7 cellular contexts compared by ENCODE assay signal in the genomic region with DNA sequence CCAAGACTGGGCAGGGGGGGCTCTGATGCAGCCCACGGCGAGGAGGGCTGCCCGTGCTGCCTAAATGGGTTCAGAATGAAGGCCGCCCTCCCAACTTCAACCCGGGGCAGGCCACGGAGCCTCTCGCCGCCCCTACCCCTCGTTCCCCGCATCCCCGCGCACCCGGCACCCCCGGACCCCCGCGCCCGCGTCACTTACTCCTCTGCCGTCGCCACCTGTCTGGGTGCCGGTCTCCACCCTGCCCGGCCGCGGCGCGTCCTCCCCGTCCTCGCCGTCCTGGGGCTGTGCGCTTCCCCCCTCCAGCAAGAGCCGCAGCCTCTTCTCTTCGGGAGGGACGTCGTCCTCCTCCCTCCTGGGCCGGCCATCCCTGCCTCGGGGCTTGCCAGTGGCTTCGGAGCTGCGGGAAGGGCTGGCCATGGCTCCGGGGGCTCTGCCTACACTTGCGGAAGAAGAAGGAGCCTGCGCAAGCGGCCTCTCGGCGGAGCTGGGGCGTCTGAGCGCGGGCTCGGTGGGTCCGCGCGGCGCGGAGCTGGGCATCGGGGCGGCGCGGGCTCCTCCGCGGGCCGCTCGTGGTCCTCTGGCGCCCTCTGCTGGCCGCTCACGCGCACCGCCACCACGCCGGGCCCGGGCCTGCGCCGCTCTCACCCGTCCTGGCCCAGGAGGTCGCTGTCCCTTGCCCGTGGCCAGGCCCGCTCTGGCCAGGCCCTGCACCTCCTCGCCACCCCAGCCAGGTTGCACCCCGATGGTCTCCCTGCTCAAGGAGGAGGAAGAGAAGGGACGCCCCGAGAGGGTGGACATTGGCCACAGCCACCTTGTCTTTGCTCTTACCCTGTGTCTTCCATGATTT. TPM values are rescaled to one million over a fixed set of nuclear protein-coding genes. Genes with fewer than 3 reads are reported as not detected.
DNase-seq lines count a peak whose midpoint lies in the region; TF ChIP-seq lines count a peak whose summit lies in the region.
"Not testable (repeated sequence)": the region's sequence is repeated elsewhere in the genome, so short reads cannot be mapped to it uniquely, and the experiment has no call there.

No MANE protein-coding gene starts in this region.

- intact Hi-C loops in activated T-helper 2 cell treated with anti-CD3 and anti-CD28 coated beads, Interferon-gamma antibody, Interleukin-2, Interleukin-4, amounts not matched to agents 10 μg/mL and 5 μg/mL and 100 μg/mL, durations not matched to agents 14 hours and 24 hours and 36 hours (cut with micrococcal nuclease): not testable (repeated sequence)

- not testable (repeated sequence) for TF ChIP-seq POLR2A in erythroblast (IDR thresholded peaks at IDR 0.05; ENCODE audit: low read length)

- not testable (repeated sequence) for H3K36me3 Mint-ChIP-seq in activated T-helper 2 cell treated with anti-CD3 and anti-CD28 coated beads, Interferon-gamma antibody, Interleukin-2, Interleukin-4, amounts not matched to agents 10 μg/mL and 5 μg/mL and 100 μg/mL, durations not matched to agents 14 hours and 24 hours and 36 hours (ENCODE audit: low read depth)

- not testable (repeated sequence) for H3K4me1 Mint-ChIP-seq in activated T-helper 2 cell treated with anti-CD3 and anti-CD28 coated beads, Interferon-gamma antibody, Interleukin-2, Interleukin-4, amounts not matched to agents 10 μg/mL and 5 μg/mL and 100 μg/mL, durations not matched to agents 14 hours and 24 hours and 36 hours (ENCODE audit: low read depth)

- not testable (repeated sequence) for H3K27ac Mint-ChIP-seq in activated T-helper 2 cell treated with anti-CD3 and anti-CD28 coated beads, Interferon-gamma antibody, Interleukin-2, Interleukin-4, amounts not matched to agents 10 μg/mL and 5 μg/mL and 100 μg/mL, durations not matched to agents 14 hours and 24 hours and 36 hours

- peak; percentile 68 for TF ChIP-seq CTCF in GM12874 (IDR thresholded peaks at IDR 0.05; ENCODE audit: insufficient read depth, low read depth, low read length)

- DNase-seq in M059J (ENCODE audit: low read depth) (peak; percentile 27), SW 1271 (lab: John Stamatoyannopoulos, UW) (peak; percentile 37 to 39), erythroblast (lab: John Stamatoyannopoulos, UW) (peak; percentile 63 to 79), lung microvascular endothelial cell (ENCODE audit: low read depth in 2 of 2) (peak; percentile 48 to 64)
- DNase-seq in activated T-helper 2 cell treated with anti-CD3 and anti-CD28 coated beads, Interferon-gamma antibody, Interleukin-2, Interleukin-4, amounts not matched to agents 10 μg/mL and 5 μg/mL and 100 μg/mL, durations not matched to agents 14 hours and 24 hours and 36 hours (ENCODE audit: low spot score): peak; percentile 43
- peak; percentile 28 to 53 for DNase-seq in stimulated activated CD4-positive, alpha-beta T cell treated with anti-CD3 and anti-CD28 coated beads, Interleukin-1b, Interleukin-23, amount 100 ng/mL, for 1 hour (ENCODE audit: low read depth in 2 of 2)

- H3K9me3 Mint-ChIP-seq in activated T-helper 2 cell treated with anti-CD3 and anti-CD28 coated beads, Interferon-gamma antibody, Interleukin-2, Interleukin-4, amounts not matched to agents 10 μg/mL and 5 μg/mL and 100 μg/mL, durations not matched to agents 14 hours and 24 hours and 36 hours: not testable (repeated sequence)

- H3K27me3 Mint-ChIP-seq in activated T-helper 2 cell treated with anti-CD3 and anti-CD28 coated beads, Interferon-gamma antibody, Interleukin-2, Interleukin-4, amounts not matched to agents 10 μg/mL and 5 μg/mL and 100 μg/mL, durations not matched to agents 14 hours and 24 hours and 36 hours (ENCODE audit: low read depth): peaks cover 14% of the 10 kb centered on the region

- H3K4me3 Mint-ChIP-seq in activated T-helper 2 cell treated with anti-CD3 and anti-CD28 coated beads, Interferon-gamma antibody, Interleukin-2, Interleukin-4, amounts not matched to agents 10 μg/mL and 5 μg/mL and 100 μg/mL, durations not matched to agents 14 hours and 24 hours and 36 hours (ENCODE audit: low read depth): not testable (repeated sequence)

RNA-seq across cellular contexts. Expression of gene CLEC6A, which starts 59.3 kb away (rescaled TPM):
- not detected in 2 replicates for total RNA-seq in M059J (2014; rRNA removed; shearing (Covaris generic))
- total RNA-seq in activated T-helper 2 cell treated with anti-CD3 and anti-CD28 coated beads, Interferon-gamma antibody, Interleukin-2, Interleukin-4, amounts not matched to agents 10 μg/mL and 5 μg/mL and 100 μg/mL, durations not matched to agents 14 hours and 24 hours and 36 hours: not detected in 2 replicates
- total RNA-seq in lung microvascular endothelial cell: not detected in 2 replicates

Comparison
In these comparisons a context has a peak if more than half of its experiments do, and no peak if none do; other contexts are left out.
1. Peak in every context shown above with its lines: DNase-seq.